14 cellular contexts compared by ENCODE assay signal in genomic region chr1:109210058-109210457, GRCh38.
"Had no signal": no experiment of that assay in that cellular context is flagged by ENCODE, and none has a peak within 500 bp of the region (broad histone marks: within the 10 kb centered on the region; RNA-seq: fewer than 3 reads in every experiment).

No MANE protein-coding gene starts in this region.

- ATAC-seq: psoas muscle; right lobe of liver; stimulated activated naive CD8-positive, alpha-beta T cell treated with anti-CD3 and anti-CD28 coated beads, Interleukin-15, amount 100 ng/mL, for 72 hours; upper lobe of right lung had no signal

- H3K4me3 ChIP-seq: psoas muscle, right lobe of liver, spleen, upper lobe of right lung had no signal

- H3K27me3 Mint-ChIP-seq: activated CD4-positive, alpha-beta T cell treated with anti-CD3 and anti-CD28 coated beads, Interleukin-2, amount 10 ng/mL, durations not matched to agents 7 days and 5 days; stimulated activated naive CD8-positive, alpha-beta T cell treated with anti-CD3 and anti-CD28 coated beads, Interleukin-15, amount 100 ng/mL, for 72 hours had no signal

- H3K36me3 ChIP-seq: ascending aorta, esophagus squamous epithelium, right lobe of liver, spleen, thoracic aorta, upper lobe of right lung had no signal

- H3K27ac Mint-ChIP-seq: activated CD4-positive, alpha-beta T cell treated with anti-CD3 and anti-CD28 coated beads, Interleukin-2, amount 10 ng/mL, durations not matched to agents 7 days and 5 days; activated T-helper 1 cell treated with anti-CD3 and anti-CD28 coated beads, Interleukin-12 subunit alpha, Interleukin-12 subunit beta, Interleukin-2, Interleukin-4 antibody, amounts not matched to agents 30 ng/mL and 10 ng/mL and 1 ng/mL, durations not matched to agents 14 hours and 24 hours and 36 hours; stimulated activated naive CD8-positive, alpha-beta T cell treated with anti-CD3 and anti-CD28 coated beads, Interleukin-15, amount 100 ng/mL, for 72 hours had no signal

- H3K27me3 ChIP-seq: ascending aorta, esophagus squamous epithelium, right lobe of liver, spleen, upper lobe of right lung had no signal

- DNase-seq: activated CD4-positive, alpha-beta T cell treated with anti-CD3 and anti-CD28 coated beads, Interleukin-2, amount 10 ng/mL, durations not matched to agents 7 days and 5 days; esophagus squamous epithelium; glutamatergic neuron; hypothalamus; occipital lobe; psoas muscle; spleen; stimulated activated naive CD8-positive, alpha-beta T cell treated with anti-CD3 and anti-CD28 coated beads, Interleukin-15, amount 100 ng/mL, for 72 hours; upper lobe of right lung had no signal

- H3K27ac ChIP-seq: ascending aorta, psoas muscle, right lobe of liver, spleen, thoracic aorta, upper lobe of right lung had no signal

- H3K9me3 Mint-ChIP-seq: activated CD4-positive, alpha-beta T cell treated with anti-CD3 and anti-CD28 coated beads, Interleukin-2, amount 10 ng/mL, durations not matched to agents 7 days and 5 days; activated T-helper 1 cell treated with anti-CD3 and anti-CD28 coated beads, Interleukin-12 subunit alpha, Interleukin-12 subunit beta, Interleukin-2, Interleukin-4 antibody, amounts not matched to agents 30 ng/mL and 10 ng/mL and 1 ng/mL, durations not matched to agents 14 hours and 24 hours and 36 hours; nephron; stimulated activated naive CD8-positive, alpha-beta T cell treated with anti-CD3 and anti-CD28 coated beads, Interleukin-15, amount 100 ng/mL, for 72 hours had no signal

- H3K9me3 ChIP-seq: ascending aorta, esophagus squamous epithelium, psoas muscle, right lobe of liver, spleen, thoracic aorta, upper lobe of right lung had no signal

- H3K4me3 Mint-ChIP-seq: activated CD4-positive, alpha-beta T cell treated with anti-CD3 and anti-CD28 coated beads, Interleukin-2, amount 10 ng/mL, durations not matched to agents 7 days and 5 days; activated T-helper 1 cell treated with anti-CD3 and anti-CD28 coated beads, Interleukin-12 subunit alpha, Interleukin-12 subunit beta, Interleukin-2, Interleukin-4 antibody, amounts not matched to agents 30 ng/mL and 10 ng/mL and 1 ng/mL, durations not matched to agents 14 hours and 24 hours and 36 hours; stimulated activated naive CD8-positive, alpha-beta T cell treated with anti-CD3 and anti-CD28 coated beads, Interleukin-15, amount 100 ng/mL, for 72 hours had no signal
